24 cellular contexts compared by ENCODE assay signal in genomic region chr15:59157398-59157797, GRCh38. TPM values are rescaled to one million over a fixed set of nuclear protein-coding genes. Genes with fewer than 3 reads are reported as not detected.
"Had no signal": no experiment of that assay in that cellular context is flagged by ENCODE, and none has a peak within 500 bp of the region (broad histone marks: within the 10 kb centered on the region; RNA-seq: fewer than 3 reads in every experiment).

No MANE protein-coding gene starts in this region.

- H3K36me3 Mint-ChIP-seq: natural killer cell treated with Interleukin-12 subunit alpha and Interleukin-12 subunit beta and Interleukin-15 and Interleukin-18, amount 100 ng/mL, for 72 hours had no signal

- H3K36me3 ChIP-seq: neutrophil, uterus had no signal

- DNase-seq: effector memory CD8-positive, alpha-beta T cell; gastrocnemius medialis; heart right ventricle; islet precursor cell; midbrain; sigmoid colon; stimulated activated CD4-positive, alpha-beta T cell treated with anti-CD3 and anti-CD28 coated beads, Interleukin-2, amount 100 ng/mL, for 24 hours; stimulated activated CD4-positive, alpha-beta T cell treated with anti-CD3 and anti-CD28 coated beads, Interleukin-4, amount 100 ng/mL, for 4 hours; stimulated activated naive CD4-positive, alpha-beta T cell treated with Interleukin-2 at 50 U/mL for 16 hours; uterus had no signal

- H3K27ac Mint-ChIP-seq: effector memory CD8-positive, alpha-beta T cell; natural killer cell treated with Interleukin-12 subunit alpha and Interleukin-12 subunit beta and Interleukin-15 and Interleukin-18, amount 100 ng/mL, for 72 hours; type B pancreatic cell had no signal

- H3K9me3 Mint-ChIP-seq: dendritic cell treated with granulocyte-macrophage colony-stimulating factor and Interleukin-4, amounts not matched to agents 40 ng/mL and 50 ng/mL, for 4 days; effector memory CD8-positive, alpha-beta T cell; natural killer cell treated with Interleukin-12 subunit alpha and Interleukin-12 subunit beta and Interleukin-15 and Interleukin-18, amount 100 ng/mL, for 72 hours; type B pancreatic cell had no signal

- H3K27me3 Mint-ChIP-seq: dendritic cell treated with granulocyte-macrophage colony-stimulating factor and Interleukin-4, amounts not matched to agents 40 ng/mL and 50 ng/mL, for 4 days; effector memory CD8-positive, alpha-beta T cell; natural killer cell treated with Interleukin-12 subunit alpha and Interleukin-12 subunit beta and Interleukin-15 and Interleukin-18, amount 100 ng/mL, for 72 hours; type B pancreatic cell had no signal

- H3K4me3 ChIP-seq: esophagus muscularis mucosa, gastrocnemius medialis, heart right ventricle, sigmoid colon, skin epidermis, thyroid gland, uterus had no signal

- H3K9me3 ChIP-seq: esophagus muscularis mucosa, gastrocnemius medialis, heart right ventricle, neutrophil, sigmoid colon, thyroid gland, uterus had no signal

- H3K4me1 ChIP-seq: heart right ventricle, sigmoid colon, uterus had no signal

- H3K27me3 ChIP-seq: esophagus muscularis mucosa, gastrocnemius medialis, heart right ventricle, neutrophil, sigmoid colon, thyroid gland, uterus had no signal

- ATAC-seq: effector memory CD8-positive, alpha-beta T cell; gastrocnemius medialis; heart right ventricle; left lobe of liver; natural killer cell treated with Interleukin-12 subunit alpha and Interleukin-12 subunit beta and Interleukin-15 and Interleukin-18, amount 100 ng/mL, for 72 hours had no signal

- H3K4me3 Mint-ChIP-seq: dendritic cell treated with granulocyte-macrophage colony-stimulating factor and Interleukin-4, amounts not matched to agents 40 ng/mL and 50 ng/mL, for 4 days; effector memory CD8-positive, alpha-beta T cell; natural killer cell treated with Interleukin-12 subunit alpha and Interleukin-12 subunit beta and Interleukin-15 and Interleukin-18, amount 100 ng/mL, for 72 hours; type B pancreatic cell had no signal

- FAIRE-seq: colon had no signal

- H3K27ac ChIP-seq: epithelial cell of prostate, esophagus muscularis mucosa, gastrocnemius medialis, heart right ventricle, neutrophil, sigmoid colon, uterus had no signal

RNA-seq across cellular contexts. Expression of gene LDHAL6B, which starts 49.2 kb away (rescaled TPM):
- total RNA-seq: esophagus muscularis mucosa; fibroblast of villous mesenchyme; gastrocnemius medialis; heart right ventricle; left lobe of liver; lower leg skin; natural killer cell treated with Interleukin-12 subunit alpha and Interleukin-12 subunit beta and Interleukin-15 and Interleukin-18, amount 100 ng/mL, for 72 hours; osteoblast; pulmonary artery endothelial cell; sigmoid colon; uterus had no signal
- polyA plus RNA-seq: heart right ventricle, sigmoid colon had no signal
